26 cellular contexts compared by ENCODE assay signal in genomic region chr2:68453761-68454360, GRCh38. TPM values are rescaled to one million over a fixed set of nuclear protein-coding genes. Genes with fewer than 3 reads are reported as not detected.
DNase-seq lines count a peak whose midpoint lies in the region; ATAC-seq and TF ChIP-seq lines count a peak whose summit lies in the region.
"Had no signal": no experiment of that assay in that cellular context is flagged by ENCODE, and none has a peak within 500 bp of the region (broad histone marks: within the 10 kb centered on the region; RNA-seq: fewer than 3 reads in every experiment).

No MANE protein-coding gene starts in this region.

- TF ChIP-seq CTCF in 22Rv1 (IDR thresholded peaks at IDR 0.05) = no peak

- no peaks in the 10 kb centered on the region for H3K27me3 Mint-ChIP-seq in CD4-positive, alpha-beta memory T cell
- H3K27me3 Mint-ChIP-seq in T-helper 17 cell = no peaks in the 10 kb centered on the region
- H3K27me3 Mint-ChIP-seq in naive thymus-derived CD8-positive, alpha-beta T cell = no peaks in the 10 kb centered on the region
- H3K27me3 Mint-ChIP-seq: brain had no signal

- H3K27ac Mint-ChIP-seq in CD4-positive, alpha-beta memory T cell = peak overlapping the region in 6 of 7 donors; percentile 13 to 81 (median 51)
- H3K27ac Mint-ChIP-seq in T-helper 17 cell = peak overlapping the region; percentile 48
- peak overlapping the region in 9 of 10 donors; percentile 11 to 80 (median 52) for H3K27ac Mint-ChIP-seq in naive thymus-derived CD8-positive, alpha-beta T cell

- H3K4me1 Mint-ChIP-seq in CD4-positive, alpha-beta memory T cell = peaks cover 19 to 24% (median 20%) of the 10 kb centered on the region in 4 donors
- H3K4me1 Mint-ChIP-seq in T-helper 17 cell = peaks cover 26% of the 10 kb centered on the region
- H3K4me1 Mint-ChIP-seq in naive thymus-derived CD8-positive, alpha-beta T cell = peaks cover 7 to 20% (median 18%) of the 10 kb centered on the region in 4 donors
- H3K4me1 Mint-ChIP-seq: brain had no signal

- no peak for DNase-seq in CD4-positive, alpha-beta memory T cell
- DNase-seq in T-helper 17 cell (no peak), amniotic stem cell (lab: John Stamatoyannopoulos, UW) (no peak), NCI-H748 treated with DMSO at 0.1 percent for 48 hours (lab: John Stamatoyannopoulos, UW) (no peak)
- DNase-seq in naive thymus-derived CD8-positive, alpha-beta T cell = no peak
- DNase-seq: activated effector memory CD4-positive, alpha-beta T cell treated with anti-CD3 and anti-CD28 coated beads, Interleukin-2, amount 50 U/mL, for 16 hours; C1 segment of cervical spinal cord; cerebellar nuclear complex; dorsolateral prefrontal cortex; EL; gastrocnemius medialis; left lung; mesenchymal stem cell; NCI-H1436 treated with DMSO at 0.1 percent for 48 hours; retina; Right ventricle myocardium superior; small intestine; stimulated activated CD4-positive, alpha-beta T cell treated with anti-CD3 and anti-CD28 coated beads, Interleukin-1b, Interleukin-23, amount 100 ng/mL, for 48 hours; T1000; trophoblast cell had no signal

- H3K4me3 Mint-ChIP-seq in CD4-positive, alpha-beta memory T cell = peak overlapping the region in 2 of 8 donors; percentile 41 to 66
- no peak overlapping the region for H3K4me3 Mint-ChIP-seq in T-helper 17 cell
- peak overlapping the region in 4 of 10 donors; percentile 0 to 55 (median 28) for H3K4me3 Mint-ChIP-seq in naive thymus-derived CD8-positive, alpha-beta T cell
- H3K4me3 Mint-ChIP-seq: brain had no signal

- CTCF ChIA-PET in CD4-positive, alpha-beta memory T cell (lab: Charles Lee; ENCODE audit: partially characterized antibody) = interaction anchor here (1.3 to 2.5 kb wide), 6 partner anchors 9 to 456 kb away, joined by 3 to 36 read pairs (median 6); partner anchors contain the start of genes APLF and FBXO48

- no peaks in the 10 kb centered on the region for H3K9me3 ChIP-seq in CD4-positive, alpha-beta memory T cell (ENCODE audit: control insufficient read depth in 1 of 2, low read length in 2 of 2)
- no peaks in the 10 kb centered on the region for H3K9me3 ChIP-seq in T-helper 17 cell (ENCODE audit: control insufficient read depth, low read length, poor library complexity, severe bottlenecking)
- H3K9me3 ChIP-seq: gastrocnemius medialis had no signal

- POLR2A ChIA-PET in CD4-positive, alpha-beta memory T cell (lab: Charles Lee; ENCODE audit: partially characterized antibody) = interaction anchor here (0.7 to 2.4 kb wide), 4 partner anchors 9 to 288 kb away, joined by 3 to 20 read pairs (median 4); partner anchors contain the start of genes APLF and FBXO48
- POLR2A ChIA-PET in naive thymus-derived CD8-positive, alpha-beta T cell (lab: Charles Lee) = interaction anchor here (1.4 to 2.4 kb wide), 2 partner anchors 13 to 62 kb away, joined by 3 to 19 read pairs; partner anchors contain the start of genes APLF and FBXO48

- H3K36me3 ChIP-seq in CD4-positive, alpha-beta memory T cell (ENCODE audit: insufficient read depth, low read length) = no peaks in the 10 kb centered on the region
- H3K36me3 ChIP-seq: gastrocnemius medialis, left lung had no signal

- no peaks in the 10 kb centered on the region for H3K27me3 ChIP-seq in CD4-positive, alpha-beta memory T cell (ENCODE audit: insufficient read depth, low read length)
- H3K27me3 ChIP-seq: dorsolateral prefrontal cortex, gastrocnemius medialis, hepatocyte, left lung had no signal

- ATAC-seq in T-helper 17 cell = no peak
- no peak for ATAC-seq in naive thymus-derived CD8-positive, alpha-beta T cell
- ATAC-seq in HG03378 (IDR thresholded peaks at IDR 0.05; ENCODE audit: unreplicated experiment) = no peak
- no peak for ATAC-seq in GM21381 (IDR thresholded peaks at IDR 0.05; ENCODE audit: unreplicated experiment)
- ATAC-seq: gastrocnemius medialis, left lung had no signal

- peaks cover 0 to 5% (median 1%) of the 10 kb centered on the region in 8 donors for H3K9me3 Mint-ChIP-seq in CD4-positive, alpha-beta memory T cell
- H3K9me3 Mint-ChIP-seq in naive thymus-derived CD8-positive, alpha-beta T cell = peaks cover 0 to 2% (median 0%) of the 10 kb centered on the region in 9 donors

- no peaks in the 10 kb centered on the region for H3K36me3 Mint-ChIP-seq in CD4-positive, alpha-beta memory T cell
- peaks cover 3% of the 10 kb centered on the region for H3K36me3 Mint-ChIP-seq in T-helper 17 cell (ENCODE audit: low read depth)
- H3K36me3 Mint-ChIP-seq in naive thymus-derived CD8-positive, alpha-beta T cell = no peaks in the 10 kb centered on the region
- H3K36me3 Mint-ChIP-seq: brain had no signal

- H3K4me3 ChIP-seq in CD4-positive, alpha-beta memory T cell (ENCODE audit: low read length in 2 of 2) = no peak overlapping the region
- H3K4me3 ChIP-seq: dorsolateral prefrontal cortex, gastrocnemius medialis, hepatocyte, left lung had no signal

- peaks cover 20% of the 10 kb centered on the region for H3K4me1 ChIP-seq in CD4-positive, alpha-beta memory T cell (ENCODE audit: insufficient read depth, low read length)
- H3K4me1 ChIP-seq: gastrocnemius medialis, left lung had no signal

- H3K27ac ChIP-seq in 22Rv1 = 0 out of 2 replicates have a peak overlapping the region, but pooled peaks have one; percentile 29
- no peak overlapping the region for H3K27ac ChIP-seq in CD4-positive, alpha-beta memory T cell (ENCODE audit: low read depth, low read length)
- H3K27ac ChIP-seq: gastrocnemius medialis, hepatocyte, KMS-11, left lung had no signal

- intact Hi-C loops in CD4-positive, alpha-beta memory T cell (cut with micrococcal nuclease) = no loop called here

RNA-seq across cellular contexts. Expression of gene FBXO48, which starts 13.2 kb away (rescaled TPM):
- total RNA-seq in CD4-positive, alpha-beta memory T cell = 1 to 10 TPM; 6.4 to 6.5 TPM
- polyA plus RNA-seq in CD4-positive, alpha-beta memory T cell = 1 to 10 TPM in 1 of 2 donors, under 1 TPM in 1; 0.67 to 1.2 TPM
- total RNA-seq in T-helper 17 cell = 1 to 10 TPM; 1.5 to 1.7 TPM
- total RNA-seq in naive thymus-derived CD8-positive, alpha-beta T cell = 1 to 10 TPM; 4.8 to 5.6 TPM
- under 1 TPM; 0.19 to 0.69 (median 0.36) TPM for polyA plus RNA-seq in naive thymus-derived CD8-positive, alpha-beta T cell

RNA-seq across cellular contexts. Expression of gene APLF, which starts 13.5 kb away (rescaled TPM):
- 1 to 10 TPM; 8.2 to 9.5 TPM for total RNA-seq in CD4-positive, alpha-beta memory T cell
- 1 to 10 TPM; 2.9 to 3.2 TPM for polyA plus RNA-seq in CD4-positive, alpha-beta memory T cell
- total RNA-seq in T-helper 17 cell = 1 to 10 TPM; 5.3 to 6.4 TPM
- 1 to 10 TPM; 9.7 TPM for total RNA-seq in naive thymus-derived CD8-positive, alpha-beta T cell
- 1 to 10 TPM; 1.4 to 1.6 (median 1.6) TPM for polyA plus RNA-seq in naive thymus-derived CD8-positive, alpha-beta T cell
